In the genomic region with DNA sequence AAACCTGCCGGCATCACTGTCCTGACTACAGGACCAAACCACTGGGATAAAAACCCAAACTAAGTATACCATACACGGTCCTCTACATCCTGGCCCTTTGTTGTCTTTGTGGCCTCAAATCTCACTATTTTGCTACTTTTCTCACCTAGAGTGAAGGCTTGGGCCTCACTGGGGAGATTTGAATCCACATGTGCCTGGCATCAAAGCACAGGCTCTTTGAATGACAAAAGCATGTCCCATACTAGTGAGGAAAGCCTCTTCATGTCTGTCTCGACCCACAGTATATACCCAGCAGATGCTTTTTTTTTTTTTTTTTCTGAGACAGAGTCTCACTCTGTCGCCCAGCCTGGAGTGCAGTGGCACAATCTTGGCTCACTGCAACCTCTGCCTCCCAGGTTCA, we compare ENCODE assay signal across 27 cellular contexts.
"Had no signal": no experiment of that assay in that cellular context is flagged by ENCODE, and none has a peak within 500 bp of the region (broad histone marks: within the 10 kb centered on the region; RNA-seq: fewer than 3 reads in every experiment).

No MANE protein-coding gene starts in this region.

- H3K36me3 ChIP-seq: neutrophil, right lobe of liver, suprapubic skin, transverse colon, upper lobe of right lung, uterus had no signal

- H2AFZ ChIP-seq: parathyroid adenoma had no signal

- H3K27ac ChIP-seq: neutrophil, parathyroid adenoma, right lobe of liver, suprapubic skin, transverse colon, upper lobe of right lung, uterus had no signal

- H3K36me3 Mint-ChIP-seq: mesothelial cell of epicardium; naive B cell; natural killer cell treated with Interleukin-12 subunit alpha and Interleukin-12 subunit beta and Interleukin-15 and Interleukin-18, amount 100 ng/mL, for 72 hours had no signal

- H3K9me3 ChIP-seq: mucosa of descending colon, neutrophil, right lobe of liver, suprapubic skin, transverse colon, upper lobe of right lung, uterus had no signal

- H3K9me3 Mint-ChIP-seq: mesothelial cell of epicardium; naive B cell; natural killer cell treated with Interleukin-12 subunit alpha and Interleukin-12 subunit beta and Interleukin-15 and Interleukin-18, amount 100 ng/mL, for 72 hours; neural crest cell; stimulated activated naive CD8-positive, alpha-beta T cell treated with anti-CD3 and anti-CD28 coated beads, Interleukin-15, amount 100 ng/mL, for 72 hours had no signal

- H3K79me2 ChIP-seq: parathyroid adenoma had no signal

- H3K4me1 Mint-ChIP-seq: naive B cell; stimulated activated naive CD8-positive, alpha-beta T cell treated with anti-CD3 and anti-CD28 coated beads, Interleukin-15, amount 100 ng/mL, for 72 hours had no signal

- H3K27ac Mint-ChIP-seq: mesothelial cell of epicardium; natural killer cell treated with Interleukin-12 subunit alpha and Interleukin-12 subunit beta and Interleukin-15 and Interleukin-18, amount 100 ng/mL, for 72 hours; progenitor cell of endocrine pancreas; stimulated activated naive CD8-positive, alpha-beta T cell treated with anti-CD3 and anti-CD28 coated beads, Interleukin-15, amount 100 ng/mL, for 72 hours had no signal

- ATAC-seq: left lobe of liver; mucosa of descending colon; natural killer cell treated with Interleukin-12 subunit alpha and Interleukin-12 subunit beta and Interleukin-15 and Interleukin-18, amount 100 ng/mL, for 72 hours; right lobe of liver; stimulated activated naive CD8-positive, alpha-beta T cell treated with anti-CD3 and anti-CD28 coated beads, Interleukin-15, amount 100 ng/mL, for 72 hours; upper lobe of right lung had no signal

- H3K27me3 ChIP-seq: right lobe of liver, transverse colon, uterus had no signal

- FAIRE-seq: frontal cortex, kidney had no signal

- H3K4me3 ChIP-seq: lung, mucosa of descending colon, right lobe of liver, smooth muscle cell, suprapubic skin, transverse colon, upper lobe of right lung, uterus had no signal

- H3K9ac ChIP-seq: parathyroid adenoma had no signal

- H3K4me3 Mint-ChIP-seq: mesothelial cell of epicardium; naive B cell; natural killer cell treated with Interleukin-12 subunit alpha and Interleukin-12 subunit beta and Interleukin-15 and Interleukin-18, amount 100 ng/mL, for 72 hours; neural crest cell; stimulated activated naive CD8-positive, alpha-beta T cell treated with anti-CD3 and anti-CD28 coated beads, Interleukin-15, amount 100 ng/mL, for 72 hours had no signal

- DNase-seq: cortex of kidney; effector CD4-positive, alpha-beta T cell; hypothalamus; kidney; mucosa of descending colon; naive B cell; right lobe of liver; stimulated activated CD4-positive, alpha-beta T cell treated with anti-CD3 and anti-CD28 coated beads, Interleukin-12 subunit alpha, Interleukin-12 subunit beta, amount 100 ng/mL, for 4 hours; stimulated activated CD4-positive, alpha-beta T cell treated with anti-CD3 and anti-CD28 coated beads, Interleukin-1b, Interleukin-23, amount 100 ng/mL, for 48 hours; stimulated activated CD4-positive, alpha-beta T cell treated with anti-CD3 and anti-CD28 coated beads, Interleukin-4, amount 100 ng/mL, for 1 hour; stimulated activated CD8-positive, alpha-beta memory T cell treated with anti-CD3 and anti-CD28 coated beads, Interleukin-4, amount 100 ng/mL, for 48 hours; stimulated activated naive CD4-positive, alpha-beta T cell; stimulated activated naive CD8-positive, alpha-beta T cell treated with anti-CD3 and anti-CD28 coated beads, Interleukin-15, amount 100 ng/mL, for 72 hours; transverse colon; upper lobe of right lung; uterus had no signal

- H3K4me1 ChIP-seq: parathyroid adenoma, right lobe of liver, suprapubic skin, transverse colon, upper lobe of right lung, uterus had no signal
